ENCODE assay signal across 1 cellular context in the genomic region with DNA sequence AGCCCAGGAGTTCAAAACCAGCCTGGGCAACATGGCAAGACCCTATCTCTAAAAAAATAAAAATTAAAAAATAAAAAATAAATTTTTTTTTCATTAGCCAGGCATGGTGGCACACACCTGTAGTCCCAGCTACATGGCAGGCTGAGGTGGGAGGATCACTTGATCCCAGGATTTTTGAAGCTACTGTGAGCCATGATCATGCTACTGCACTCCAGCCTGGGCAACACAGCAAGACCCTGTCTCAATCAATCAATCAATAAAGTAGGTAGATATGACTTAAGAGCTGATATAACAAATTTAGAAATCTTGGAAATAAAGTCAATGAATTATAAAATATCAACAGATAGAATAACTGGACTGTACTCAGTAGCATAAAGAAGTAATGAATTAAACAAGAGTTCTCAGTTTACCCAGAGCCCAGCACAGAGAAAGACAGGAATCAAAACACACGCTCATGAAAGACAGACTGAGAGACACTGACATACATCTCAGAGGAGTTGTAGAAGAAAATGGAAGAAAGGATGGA.
TF ChIP-seq lines count a peak whose summit lies in the region.

No MANE protein-coding gene starts in this region.

TF ChIP-seq in HEK293, 187 proteins besides CTCF, POLR2A, EP300 and RAD21:
- TF ChIP-seq ZBTB21 (tag by site-specific recombination; IDR thresholded peaks at IDR 0.05) (no peak), RBAK (tag by site-specific recombination; IDR thresholded peaks at IDR 0.05) (no peak), ZNF121 (tag by site-specific recombination; IDR thresholded peaks at IDR 0.05) (peak; percentile 64), ZNF140 (tag by site-specific recombination; IDR thresholded peaks at IDR 0.05) (no peak), PRDM6 (tag by site-specific recombination; IDR thresholded peaks at IDR 0.05) (no peak)
TF ChIP-seq in HEK293: peak in this region for 1.
